Comparison of ENCODE assay signal across 8 cellular contexts in the genomic region with DNA sequence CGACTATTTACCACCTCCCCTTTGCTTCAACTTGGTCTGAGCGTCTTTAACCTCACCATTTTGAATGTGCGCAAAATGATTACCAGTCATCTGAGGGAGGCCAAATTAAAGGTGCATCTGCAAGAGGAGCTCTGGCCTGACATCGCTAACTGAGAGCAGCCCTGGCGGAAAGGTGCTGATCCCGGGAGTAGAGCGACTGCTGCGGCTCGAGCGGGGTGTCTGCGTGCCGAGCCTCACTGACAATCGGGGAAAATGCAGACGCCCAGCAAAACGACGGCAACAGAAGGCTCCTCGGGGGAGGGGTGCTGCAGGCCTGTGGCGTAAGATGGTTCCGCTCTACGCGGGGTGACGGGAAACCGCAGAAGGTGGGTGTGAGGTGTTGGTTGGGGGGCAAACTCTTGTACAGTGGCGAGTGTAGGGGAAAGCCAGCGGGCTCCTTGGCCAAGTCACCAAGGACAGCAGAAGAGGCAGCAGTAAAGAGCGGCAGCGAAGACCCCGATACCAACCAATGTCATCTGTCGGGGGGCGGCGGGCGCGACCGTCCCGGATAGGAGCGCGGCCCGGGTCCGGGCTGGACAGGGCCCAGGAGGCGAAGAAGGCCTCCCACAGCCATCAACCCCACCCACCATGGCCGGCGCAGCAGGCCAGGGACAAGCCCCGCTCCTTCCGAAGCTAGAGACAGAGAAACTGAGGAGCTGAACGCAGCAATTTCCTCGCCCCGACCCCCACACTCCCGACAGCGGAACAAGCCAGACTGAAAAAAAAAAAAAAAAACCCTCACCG. TPM values are rescaled to one million over a fixed set of nuclear protein-coding genes. Genes with fewer than 3 reads are reported as not detected.
DNase-seq lines count a peak whose midpoint lies in the region; ATAC-seq and TF ChIP-seq lines count a peak whose summit lies in the region.

No MANE protein-coding gene starts in this region.

- peak overlapping the region; percentile 97 to 100 (median 99) for H3K27ac Mint-ChIP-seq in naive thymus-derived CD4-positive, alpha-beta T cell
- peak overlapping the region; percentile 98 for H3K27ac Mint-ChIP-seq in stimulated activated memory B cell treated with anti-CD40 and anti-IgM and Interleukin-4, amounts not matched to agents 10 μg/mL and 1 μg/mL and 100 μg/mL, for 72 hours

- TSS peak; percentile 78 for BruUV-seq in PC-9 (replicated peaks; lab: Mats Ljungman, UMichigan)

- no peaks in the 10 kb centered on the region for H3K27me3 Mint-ChIP-seq in activated T-cell treated with anti-CD3 and anti-CD28 coated beads, Interleukin-2, amount 50 U/mL, for 4 hours (ENCODE audit: low read depth)
- peaks cover 0 to 2% (median 0%) of the 10 kb centered on the region in 5 donors for H3K27me3 Mint-ChIP-seq in naive thymus-derived CD4-positive, alpha-beta T cell
- H3K27me3 Mint-ChIP-seq in stimulated activated memory B cell treated with anti-CD40 and anti-IgM and Interleukin-4, amounts not matched to agents 10 μg/mL and 1 μg/mL and 100 μg/mL, for 72 hours, result no peaks in the 10 kb centered on the region

- H3K36me3 Mint-ChIP-seq in activated T-cell treated with anti-CD3 and anti-CD28 coated beads, Interleukin-2, amount 50 U/mL, for 4 hours (ENCODE audit: insufficient read depth), result peaks cover 5% of the 10 kb centered on the region
- peaks cover 2 to 19% (median 10%) of the 10 kb centered on the region in 5 donors for H3K36me3 Mint-ChIP-seq in naive thymus-derived CD4-positive, alpha-beta T cell
- peaks cover 7% of the 10 kb centered on the region for H3K36me3 Mint-ChIP-seq in stimulated activated memory B cell treated with anti-CD40 and anti-IgM and Interleukin-4, amounts not matched to agents 10 μg/mL and 1 μg/mL and 100 μg/mL, for 72 hours

- H3K36me3 ChIP-seq in PC-9 (ENCODE audit: low read depth) (no peaks in the 10 kb centered on the region), esophagus squamous epithelium (peaks cover 0 to 3% (median 0%) of the 10 kb centered on the region in 3 donors)
- H3K36me3 ChIP-seq in naive thymus-derived CD4-positive, alpha-beta T cell (ENCODE audit: control insufficient read depth in 2 of 3, insufficient read depth in 3 of 3, low read length in 3 of 3), result peaks cover 0 to 8% (median 0%) of the 10 kb centered on the region in 3 experiments

- peaks cover 47% of the 10 kb centered on the region for H3K4me1 Mint-ChIP-seq in activated T-cell treated with anti-CD3 and anti-CD28 coated beads, Interleukin-2, amount 50 U/mL, for 4 hours (ENCODE audit: low read depth)
- peaks cover 24 to 54% (median 46%) of the 10 kb centered on the region in 7 donors for H3K4me1 Mint-ChIP-seq in naive thymus-derived CD4-positive, alpha-beta T cell
- H3K4me1 Mint-ChIP-seq in stimulated activated memory B cell treated with anti-CD40 and anti-IgM and Interleukin-4, amounts not matched to agents 10 μg/mL and 1 μg/mL and 100 μg/mL, for 72 hours, result peaks cover 33% of the 10 kb centered on the region

- DNase-seq in CMK (ENCODE audit: low read depth), result peak; percentile 66
- peak; percentile 37 to 71 for DNase-seq in HL-60 (ENCODE audit: low read depth in 1 of 2, low spot score in 1 of 2)
- peak; percentile 40 to 53 for DNase-seq in PC-9
- DNase-seq in activated T-cell treated with anti-CD3 and anti-CD28 coated beads, Interleukin-2, amount 50 U/mL, for 4 hours, result peak; percentile 69
- peak; percentile 27 for DNase-seq in esophagus squamous epithelium (lab: John Stamatoyannopoulos, UW)
- peak; percentile 57 to 87 (median 84) for DNase-seq in naive thymus-derived CD4-positive, alpha-beta T cell

- H3K9me3 ChIP-seq in PC-9 (ENCODE audit: insufficient read depth, low read depth), result 0 out of 2 replicates have a peak, but pooled peaks cover 3% of the 10 kb centered on the region
- no peaks in the 10 kb centered on the region for H3K9me3 ChIP-seq in esophagus squamous epithelium
- no peaks in the 10 kb centered on the region for H3K9me3 ChIP-seq in naive thymus-derived CD4-positive, alpha-beta T cell (ENCODE audit: control insufficient read depth in 2 of 3, low read length in 3 of 3)

- POLR2A ChIA-PET in PC-9 (lab: Charles Lee; ENCODE audit: unreplicated experiment), result interaction anchor here (0.5 kb wide), 1 partner anchor 1029 kb away, joined by 4 read pairs; no protein-coding TSS in a partner anchor
- POLR2A ChIA-PET in naive thymus-derived CD4-positive, alpha-beta T cell (lab: Charles Lee), result interaction anchor here (0.6 to 3.0 kb wide), 19 partner anchors 9 to 1821 kb away, joined by 3 to 42 read pairs (median 5); partner anchors contain the start of genes FBXL17, FER and MAN2A1

- peaks cover 3% of the 10 kb centered on the region for H3K9me3 Mint-ChIP-seq in activated T-cell treated with anti-CD3 and anti-CD28 coated beads, Interleukin-2, amount 50 U/mL, for 4 hours
- peaks cover 0 to 16% (median 4%) of the 10 kb centered on the region in 11 donors for H3K9me3 Mint-ChIP-seq in naive thymus-derived CD4-positive, alpha-beta T cell
- H3K9me3 Mint-ChIP-seq in stimulated activated memory B cell treated with anti-CD40 and anti-IgM and Interleukin-4, amounts not matched to agents 10 μg/mL and 1 μg/mL and 100 μg/mL, for 72 hours, result peaks cover 5% of the 10 kb centered on the region

- H3K27me3 ChIP-seq in HL-60 (ENCODE audit: insufficient read depth, poor library complexity, severe bottlenecking) (no peaks in the 10 kb centered on the region), PC-9 (ENCODE audit: insufficient read depth, low read depth) (no peaks in the 10 kb centered on the region), esophagus squamous epithelium (no peaks in the 10 kb centered on the region)
- H3K27me3 ChIP-seq in naive thymus-derived CD4-positive, alpha-beta T cell (ENCODE audit: control insufficient read depth in 2 of 2, insufficient read depth in 2 of 2, low read length in 2 of 2), result no peaks in the 10 kb centered on the region

- WGBS in esophagus squamous epithelium, 2 donors, result 0 to 1% methylated on average over 18 to 24 of the region's 50 CpGs

- CTCF ChIA-PET in PC-9 (lab: Charles Lee), result no interaction called here
- CTCF ChIA-PET in naive thymus-derived CD4-positive, alpha-beta T cell (lab: Charles Lee), result no interaction called here

- peak overlapping the region; percentile 95 for H3K27ac ChIP-seq in HL-60 (replicated peaks)
- H3K27ac ChIP-seq in PC-9, result peak overlapping the region; percentile 81
- peak overlapping the region; percentile 98 to 99 (median 98) for H3K27ac ChIP-seq in esophagus squamous epithelium
- H3K27ac ChIP-seq in naive thymus-derived CD4-positive, alpha-beta T cell (ENCODE audit: low read depth, low read length), result peak overlapping the region; percentile 99

- peak overlapping the region; percentile 85 for H3K4me2 ChIP-seq in PC-9

- intact Hi-C loops in PC-9 (cut with micrococcal nuclease; ENCODE audit: unreplicated experiment) (no loop called here), esophagus squamous epithelium (cut with DNase I) (no loop called here)
- intact Hi-C loops in naive thymus-derived CD4-positive, alpha-beta T cell (cut with micrococcal nuclease), result loop anchor here (1.0 to 5.0 kb wide), 7 partner anchors 14 to 682 kb away; no protein-coding TSS in a partner anchor

- TF ChIP-seq POLR2A in esophagus squamous epithelium (IDR thresholded peaks at IDR 0.05), result peak in 3 of 4 donors; percentile 6 to 41 (median 18)

- H3K4me1 ChIP-seq in PC-9 (replicated peaks; ENCODE audit: insufficient read depth), result peaks cover 34% of the 10 kb centered on the region
- peaks cover 7 to 72% (median 20%) of the 10 kb centered on the region in 3 donors for H3K4me1 ChIP-seq in esophagus squamous epithelium
- H3K4me1 ChIP-seq in naive thymus-derived CD4-positive, alpha-beta T cell (ENCODE audit: control insufficient read depth in 2 of 2, insufficient read depth in 2 of 2, low read length in 2 of 2), result peaks cover 14 to 19% of the 10 kb centered on the region in 2 donors

- peak overlapping the region; percentile 97 for H3K4me3 Mint-ChIP-seq in activated T-cell treated with anti-CD3 and anti-CD28 coated beads, Interleukin-2, amount 50 U/mL, for 4 hours
- peak overlapping the region; percentile 89 to 100 (median 98) for H3K4me3 Mint-ChIP-seq in naive thymus-derived CD4-positive, alpha-beta T cell
- peak overlapping the region; percentile 95 for H3K4me3 Mint-ChIP-seq in stimulated activated memory B cell treated with anti-CD40 and anti-IgM and Interleukin-4, amounts not matched to agents 10 μg/mL and 1 μg/mL and 100 μg/mL, for 72 hours

- H3K4me3 ChIP-seq in HL-60 (replicated peaks; ENCODE audit: insufficient read depth, low read length) (peak overlapping the region; percentile 51), PC-9 (peak overlapping the region; percentile 63), esophagus squamous epithelium (peak overlapping the region; percentile 78 to 91 (median 90))
- peak overlapping the region; percentile 77 for H3K4me3 ChIP-seq in naive thymus-derived CD4-positive, alpha-beta T cell (ENCODE audit: low read length)

- H3F3A ChIP-seq in PC-9 (ENCODE audit: insufficient read depth, low read depth), result peaks cover 29% of the 10 kb centered on the region

- H2AFZ ChIP-seq in PC-9, result peak overlapping the region; percentile 95

- TF ChIP-seq CTCF in HL-60 (IDR thresholded peaks at IDR 0.05; ENCODE audit: insufficient read depth, low read length), result no peak
- no peak for TF ChIP-seq CTCF in PC-9 (conservative IDR thresholded peaks at IDR 0.05)
- TF ChIP-seq CTCF in esophagus squamous epithelium (IDR thresholded peaks at IDR 0.05), result no peak

- H4K20me1 ChIP-seq in PC-9 (ENCODE audit: insufficient read depth), result no peaks in the 10 kb centered on the region

- peak; percentile 32 for ATAC-seq in GM19467 (IDR thresholded peaks at IDR 0.05; ENCODE audit: unreplicated experiment)
- peak; percentile 34 to 48 for ATAC-seq in activated T-cell treated with anti-CD3 and anti-CD28 coated beads, Interleukin-2, amount 50 U/mL, for 4 hours
- ATAC-seq in naive thymus-derived CD4-positive, alpha-beta T cell, result peak; percentile 54
- peak; percentile 71 for ATAC-seq in stimulated activated memory B cell treated with anti-CD40 and anti-IgM and Interleukin-4, amounts not matched to agents 10 μg/mL and 1 μg/mL and 100 μg/mL, for 72 hours

- H3K9me2 ChIP-seq in PC-9 (ENCODE audit: insufficient read depth), result no peaks in the 10 kb centered on the region

- peaks cover 44% of the 10 kb centered on the region for H3K79me2 ChIP-seq in PC-9 (ENCODE audit: low read depth)

RNA-seq across cellular contexts. Expression of gene PJA2, which starts 0.5 kb away (rescaled TPM):
- total RNA-seq in PC-9 (2021) (23.0 and 29.9 TPM in 2 replicates), esophagus squamous epithelium (10 to 100 TPM; 28.8 to 75.5 (median 51.4) TPM)
- 10 to 100 TPM; 27.6 to 33.7 (median 28.8) TPM for total RNA-seq in activated T-cell treated with anti-CD3 and anti-CD28 coated beads, Interleukin-2, amount 50 U/mL, for 4 hours
- total RNA-seq in naive thymus-derived CD4-positive, alpha-beta T cell, result 10 to 100 TPM; 59.9 to 89.9 (median 76.2) TPM
- polyA plus RNA-seq in naive thymus-derived CD4-positive, alpha-beta T cell, result 10 to 100 TPM; 50.5 to 55.3 TPM

Comparison
In these comparisons a context has a peak if more than half of its experiments do, and no peak if none do; other contexts are left out.
1. Peak in every context shown above with its lines: DNase-seq, ATAC-seq, H3K4me3 ChIP-seq and H3K27ac ChIP-seq.
2. DNase-seq: peak in every context shown above with its lines; median percentile 84 in naive thymus-derived CD4-positive, alpha-beta T cell; 69 in activated T-cell treated with anti-CD3 and anti-CD28 coated beads, Interleukin-2, amount 50 U/mL, for 4 hours; 66 in CMK; 54 in HL-60; 46 in PC-9; 27 in esophagus squamous epithelium.
3. intact Hi-C loops: an anchor here in naive thymus-derived CD4-positive, alpha-beta T cell (1.0 to 5.0 kb wide); none called in PC-9 and esophagus squamous epithelium.